Comparison of ENCODE assay signal across 8 cellular contexts in genomic region chr12:130838284-130838950, GRCh38. TPM values are rescaled to one million over a fixed set of nuclear protein-coding genes. Genes with fewer than 3 reads are reported as not detected.
DNase-seq lines count a peak whose midpoint lies in the region; ATAC-seq, FAIRE-seq and TF ChIP-seq lines count a peak whose summit lies in the region.

No MANE protein-coding gene starts in this region.

- peaks cover 6 to 9% of the 10 kb centered on the region in 2 donors for H3K4me1 ChIP-seq in kidney (ENCODE audit: control insufficient read depth in 1 of 2, insufficient read depth in 1 of 2, low read depth in 1 of 2, low read length in 2 of 2)

- no peaks in the 10 kb centered on the region for H3K9me3 Mint-ChIP-seq in MCF 10A (ENCODE audit: unreplicated experiment)
- no peaks in the 10 kb centered on the region for H3K9me3 Mint-ChIP-seq in stimulated activated effector memory CD8-positive, alpha-beta T cell treated with anti-CD3 and anti-CD28 coated beads, Interleukin-12 subunit alpha, Interleukin-12 subunit beta, amount 100 ng/mL, for 72 hours

- no peaks in the 10 kb centered on the region for H3K9me3 ChIP-seq in kidney (ENCODE audit: control insufficient read depth in 1 of 2, low read length in 2 of 2)

- no peak for FAIRE-seq in kidney (lab: Jason Lieb, UNC)

- peak overlapping the region; percentile 59 to 63 for H3K9ac ChIP-seq in kidney (ENCODE audit: low read length in 2 of 2)

- no TSS peak for BruUV-seq in MCF 10A (replicated peaks; lab: Mats Ljungman, UMichigan)

- CTCF ChIA-PET in MCF 10A (lab: Yijun Ruan, JAX): interaction anchor here (1.2 to 4.5 kb wide), 2 partner anchors 10 to 13 kb away, joined by 3 to 20 read pairs; no protein-coding TSS in a partner anchor

- H3K27ac Mint-ChIP-seq in MCF 10A (ENCODE audit: low read depth, unreplicated experiment): no peak overlapping the region
- peak overlapping the region; percentile 72 for H3K27ac Mint-ChIP-seq in stimulated activated effector memory CD8-positive, alpha-beta T cell treated with anti-CD3 and anti-CD28 coated beads, Interleukin-12 subunit alpha, Interleukin-12 subunit beta, amount 100 ng/mL, for 72 hours

- no peaks in the 10 kb centered on the region for H3K27me3 Mint-ChIP-seq in MCF 10A (ENCODE audit: insufficient read depth, unreplicated experiment)

- H3K4me3 Mint-ChIP-seq in MCF 10A (ENCODE audit: unreplicated experiment): peak overlapping the region; percentile 68
- H3K4me3 Mint-ChIP-seq in stimulated activated effector memory CD8-positive, alpha-beta T cell treated with anti-CD3 and anti-CD28 coated beads, Interleukin-12 subunit alpha, Interleukin-12 subunit beta, amount 100 ng/mL, for 72 hours: peak overlapping the region; percentile 75

- POLR2A ChIA-PET in MCF 10A (lab: Yijun Ruan, JAX): interaction anchor here (0.6 kb wide), 1 partner anchor 295 kb away, joined by 3 read pairs; no protein-coding TSS in a partner anchor

- peaks cover 19% of the 10 kb centered on the region for H3K4me1 Mint-ChIP-seq in MCF 10A (ENCODE audit: insufficient read depth, unreplicated experiment)
- peaks cover 34% of the 10 kb centered on the region for H3K4me1 Mint-ChIP-seq in stimulated activated effector memory CD8-positive, alpha-beta T cell treated with anti-CD3 and anti-CD28 coated beads, Interleukin-12 subunit alpha, Interleukin-12 subunit beta, amount 100 ng/mL, for 72 hours

- H3K36me3 Mint-ChIP-seq in MCF 10A (ENCODE audit: insufficient read depth, unreplicated experiment): peaks cover 7% of the 10 kb centered on the region
- peaks cover 11% of the 10 kb centered on the region for H3K36me3 Mint-ChIP-seq in stimulated activated effector memory CD8-positive, alpha-beta T cell treated with anti-CD3 and anti-CD28 coated beads, Interleukin-12 subunit alpha, Interleukin-12 subunit beta, amount 100 ng/mL, for 72 hours

- peak; percentile 33 for ATAC-seq in GM18868 (IDR thresholded peaks at IDR 0.05; ENCODE audit: unreplicated experiment)
- ATAC-seq in HG03135 (IDR thresholded peaks at IDR 0.05; ENCODE audit: unreplicated experiment): peak; percentile 28
- ATAC-seq in stimulated activated effector memory CD8-positive, alpha-beta T cell treated with anti-CD3 and anti-CD28 coated beads, Interleukin-12 subunit alpha, Interleukin-12 subunit beta, amount 100 ng/mL, for 72 hours: peak; percentile 55

- in situ Hi-C loops in ACHN (cut with HindIII; ENCODE audit: low pct_ligation_motif_present, low pct_unique_long_range_greater_than_20kb, low sequenced_read_pairs): no loop called here

- peak overlapping the region; percentile 63 to 67 for H3K4me3 ChIP-seq in kidney (ENCODE audit: low read length in 2 of 2)

- H3K36me3 ChIP-seq in kidney (ENCODE audit: control insufficient read depth in 1 of 2, insufficient read depth in 2 of 2, low read length in 2 of 2): no peaks in the 10 kb centered on the region

- DNase-seq in ACHN (peak; percentile 38), RPMI7951 (ENCODE audit: low read depth) (peak; percentile 20), MCF 10A (ENCODE audit: unreplicated experiment) (peak; percentile 36), kidney (peak; percentile 86), SHP77 treated with DMSO at 0.1 percent for 48 hours (lab: John Stamatoyannopoulos, UW) (no peak)
- peak; percentile 26 to 68 for DNase-seq in stimulated activated effector memory CD8-positive, alpha-beta T cell treated with anti-CD3 and anti-CD28 coated beads, Interleukin-12 subunit alpha, Interleukin-12 subunit beta, amount 100 ng/mL, for 72 hours (ENCODE audit: low spot score in 2 of 2)

- TF ChIP-seq CTCF in MCF 10A (IDR thresholded peaks at IDR 0.05; ENCODE audit: unreplicated experiment) (no peak), kidney (IDR thresholded peaks at IDR 0.05; ENCODE audit: borderline replicate concordance, extremely low read depth, insufficient read depth) (no peak)

- H3K27ac ChIP-seq in kidney (ENCODE audit: low read depth in 2 of 2, low read length in 2 of 2): peak overlapping the region in 1 of 2 donors; percentile 41

- intact Hi-C loops in MCF 10A (cut with micrococcal nuclease): no loop called here
- intact Hi-C loops in kidney (cut with DNase I): no loop called here

RNA-seq across cellular contexts. Expression of gene STX2, which starts 0.6 kb away (rescaled TPM):
- total RNA-seq in RPMI7951 (2014; rRNA removed; shearing (Covaris generic)): 28.1 and 29.7 TPM in 2 replicates
- total RNA-seq in MCF 10A (2022) (19.0 and 21.6 TPM in 2 replicates), kidney (20.4 TPM)
- polyA plus RNA-seq in kidney (ENCODE audit: insufficient read depth, low read depth, low replicate concordance): 10.1 TPM

RNA-seq across cellular contexts. Expression of gene RAN, which starts 33.4 kb away (rescaled TPM):
- total RNA-seq in RPMI7951 (2014; rRNA removed; shearing (Covaris generic)): 717 and 1,052 TPM in 2 replicates
- total RNA-seq in MCF 10A (2022) (1,362 and 1,467 TPM in 2 replicates), kidney (369 TPM)
- 422 TPM for polyA plus RNA-seq in kidney (ENCODE audit: insufficient read depth, low read depth, low replicate concordance)
